In the genomic region with DNA sequence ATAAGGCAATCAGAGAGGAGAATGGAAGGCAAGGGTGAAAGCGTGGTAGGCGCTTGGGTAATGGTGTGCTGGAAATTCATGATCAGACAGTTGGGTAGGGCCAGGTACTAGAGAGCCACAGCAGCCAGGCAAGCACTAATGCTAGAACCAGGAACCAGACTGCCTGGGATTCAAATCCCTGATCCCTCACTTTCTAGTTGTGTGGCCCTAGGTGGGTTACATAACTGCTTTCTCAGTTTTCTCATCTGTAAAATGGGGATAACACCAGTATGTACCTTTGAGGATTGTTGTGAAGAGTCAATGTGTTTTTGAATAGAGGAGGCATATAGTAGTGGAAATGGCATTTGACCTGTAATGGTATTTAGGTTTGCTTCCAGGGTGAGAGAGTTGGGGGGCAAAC, we compare ENCODE assay signal across 1 cellular context.
A peak's percentile ranks its signal among the peaks of the same experiment; 100 is the strongest.
TF ChIP-seq lines count a peak whose summit lies in the region.

No MANE protein-coding gene starts in this region.

TF ChIP-seq in HepG2, 621 proteins besides CTCF, POLR2A, EP300 and RAD21 (continued from another document):
- TF ChIP-seq, protein P1, sequence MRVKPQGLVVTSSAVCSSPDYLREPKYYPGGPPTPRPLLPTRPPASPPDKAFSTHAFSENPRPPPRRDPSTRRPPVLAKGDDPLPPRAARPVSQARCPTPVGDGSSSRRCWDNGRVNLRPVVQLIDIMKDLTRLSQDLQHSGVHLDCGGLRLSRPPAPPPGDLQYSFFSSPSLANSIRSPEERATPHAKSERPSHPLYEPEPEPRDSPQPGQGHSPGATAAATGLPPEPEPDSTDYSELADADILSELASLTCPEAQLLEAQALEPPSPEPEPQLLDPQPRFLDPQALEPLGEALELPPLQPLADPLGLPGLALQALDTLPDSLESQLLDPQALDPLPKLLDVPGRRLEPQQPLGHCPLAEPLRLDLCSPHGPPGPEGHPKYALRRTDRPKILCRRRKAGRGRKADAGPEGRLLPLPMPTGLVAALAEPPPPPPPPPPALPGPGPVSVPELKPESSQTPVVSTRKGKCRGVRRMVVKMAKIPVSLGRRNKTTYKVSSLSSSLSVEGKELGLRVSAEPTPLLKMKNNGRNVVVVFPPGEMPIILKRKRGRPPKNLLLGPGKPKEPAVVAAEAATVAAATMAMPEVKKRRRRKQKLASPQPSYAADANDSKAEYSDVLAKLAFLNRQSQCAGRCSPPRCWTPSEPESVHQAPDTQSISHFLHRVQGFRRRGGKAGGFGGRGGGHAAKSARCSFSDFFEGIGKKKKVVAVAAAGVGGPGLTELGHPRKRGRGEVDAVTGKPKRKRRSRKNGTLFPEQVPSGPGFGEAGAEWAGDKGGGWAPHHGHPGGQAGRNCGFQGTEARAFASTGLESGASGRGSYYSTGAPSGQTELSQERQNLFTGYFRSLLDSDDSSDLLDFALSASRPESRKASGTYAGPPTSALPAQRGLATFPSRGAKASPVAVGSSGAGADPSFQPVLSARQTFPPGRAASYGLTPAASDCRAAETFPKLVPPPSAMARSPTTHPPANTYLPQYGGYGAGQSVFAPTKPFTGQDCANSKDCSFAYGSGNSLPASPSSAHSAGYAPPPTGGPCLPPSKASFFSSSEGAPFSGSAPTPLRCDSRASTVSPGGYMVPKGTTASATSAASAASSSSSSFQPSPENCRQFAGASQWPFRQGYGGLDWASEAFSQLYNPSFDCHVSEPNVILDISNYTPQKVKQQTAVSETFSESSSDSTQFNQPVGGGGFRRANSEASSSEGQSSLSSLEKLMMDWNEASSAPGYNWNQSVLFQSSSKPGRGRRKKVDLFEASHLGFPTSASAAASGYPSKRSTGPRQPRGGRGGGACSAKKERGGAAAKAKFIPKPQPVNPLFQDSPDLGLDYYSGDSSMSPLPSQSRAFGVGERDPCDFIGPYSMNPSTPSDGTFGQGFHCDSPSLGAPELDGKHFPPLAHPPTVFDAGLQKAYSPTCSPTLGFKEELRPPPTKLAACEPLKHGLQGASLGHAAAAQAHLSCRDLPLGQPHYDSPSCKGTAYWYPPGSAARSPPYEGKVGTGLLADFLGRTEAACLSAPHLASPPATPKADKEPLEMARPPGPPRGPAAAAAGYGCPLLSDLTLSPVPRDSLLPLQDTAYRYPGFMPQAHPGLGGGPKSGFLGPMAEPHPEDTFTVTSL (CRISPR knock-in tag; IDR thresholded peaks at IDR 0.05; ENCODE audit: borderline replicate concordance), result no peak
- TF ChIP-seq ZSCAN12 (CRISPR knock-in tag; IDR thresholded peaks at IDR 0.05), result no peak
- peak; percentile 88 for TF ChIP-seq ZNF629 (CRISPR knock-in tag; conservative IDR thresholded peaks at IDR 0.05)
- no peak for TF ChIP-seq KDM6A (CRISPR knock-in tag; IDR thresholded peaks at IDR 0.05; ENCODE audit: low read depth)
- TF ChIP-seq, protein P2, sequence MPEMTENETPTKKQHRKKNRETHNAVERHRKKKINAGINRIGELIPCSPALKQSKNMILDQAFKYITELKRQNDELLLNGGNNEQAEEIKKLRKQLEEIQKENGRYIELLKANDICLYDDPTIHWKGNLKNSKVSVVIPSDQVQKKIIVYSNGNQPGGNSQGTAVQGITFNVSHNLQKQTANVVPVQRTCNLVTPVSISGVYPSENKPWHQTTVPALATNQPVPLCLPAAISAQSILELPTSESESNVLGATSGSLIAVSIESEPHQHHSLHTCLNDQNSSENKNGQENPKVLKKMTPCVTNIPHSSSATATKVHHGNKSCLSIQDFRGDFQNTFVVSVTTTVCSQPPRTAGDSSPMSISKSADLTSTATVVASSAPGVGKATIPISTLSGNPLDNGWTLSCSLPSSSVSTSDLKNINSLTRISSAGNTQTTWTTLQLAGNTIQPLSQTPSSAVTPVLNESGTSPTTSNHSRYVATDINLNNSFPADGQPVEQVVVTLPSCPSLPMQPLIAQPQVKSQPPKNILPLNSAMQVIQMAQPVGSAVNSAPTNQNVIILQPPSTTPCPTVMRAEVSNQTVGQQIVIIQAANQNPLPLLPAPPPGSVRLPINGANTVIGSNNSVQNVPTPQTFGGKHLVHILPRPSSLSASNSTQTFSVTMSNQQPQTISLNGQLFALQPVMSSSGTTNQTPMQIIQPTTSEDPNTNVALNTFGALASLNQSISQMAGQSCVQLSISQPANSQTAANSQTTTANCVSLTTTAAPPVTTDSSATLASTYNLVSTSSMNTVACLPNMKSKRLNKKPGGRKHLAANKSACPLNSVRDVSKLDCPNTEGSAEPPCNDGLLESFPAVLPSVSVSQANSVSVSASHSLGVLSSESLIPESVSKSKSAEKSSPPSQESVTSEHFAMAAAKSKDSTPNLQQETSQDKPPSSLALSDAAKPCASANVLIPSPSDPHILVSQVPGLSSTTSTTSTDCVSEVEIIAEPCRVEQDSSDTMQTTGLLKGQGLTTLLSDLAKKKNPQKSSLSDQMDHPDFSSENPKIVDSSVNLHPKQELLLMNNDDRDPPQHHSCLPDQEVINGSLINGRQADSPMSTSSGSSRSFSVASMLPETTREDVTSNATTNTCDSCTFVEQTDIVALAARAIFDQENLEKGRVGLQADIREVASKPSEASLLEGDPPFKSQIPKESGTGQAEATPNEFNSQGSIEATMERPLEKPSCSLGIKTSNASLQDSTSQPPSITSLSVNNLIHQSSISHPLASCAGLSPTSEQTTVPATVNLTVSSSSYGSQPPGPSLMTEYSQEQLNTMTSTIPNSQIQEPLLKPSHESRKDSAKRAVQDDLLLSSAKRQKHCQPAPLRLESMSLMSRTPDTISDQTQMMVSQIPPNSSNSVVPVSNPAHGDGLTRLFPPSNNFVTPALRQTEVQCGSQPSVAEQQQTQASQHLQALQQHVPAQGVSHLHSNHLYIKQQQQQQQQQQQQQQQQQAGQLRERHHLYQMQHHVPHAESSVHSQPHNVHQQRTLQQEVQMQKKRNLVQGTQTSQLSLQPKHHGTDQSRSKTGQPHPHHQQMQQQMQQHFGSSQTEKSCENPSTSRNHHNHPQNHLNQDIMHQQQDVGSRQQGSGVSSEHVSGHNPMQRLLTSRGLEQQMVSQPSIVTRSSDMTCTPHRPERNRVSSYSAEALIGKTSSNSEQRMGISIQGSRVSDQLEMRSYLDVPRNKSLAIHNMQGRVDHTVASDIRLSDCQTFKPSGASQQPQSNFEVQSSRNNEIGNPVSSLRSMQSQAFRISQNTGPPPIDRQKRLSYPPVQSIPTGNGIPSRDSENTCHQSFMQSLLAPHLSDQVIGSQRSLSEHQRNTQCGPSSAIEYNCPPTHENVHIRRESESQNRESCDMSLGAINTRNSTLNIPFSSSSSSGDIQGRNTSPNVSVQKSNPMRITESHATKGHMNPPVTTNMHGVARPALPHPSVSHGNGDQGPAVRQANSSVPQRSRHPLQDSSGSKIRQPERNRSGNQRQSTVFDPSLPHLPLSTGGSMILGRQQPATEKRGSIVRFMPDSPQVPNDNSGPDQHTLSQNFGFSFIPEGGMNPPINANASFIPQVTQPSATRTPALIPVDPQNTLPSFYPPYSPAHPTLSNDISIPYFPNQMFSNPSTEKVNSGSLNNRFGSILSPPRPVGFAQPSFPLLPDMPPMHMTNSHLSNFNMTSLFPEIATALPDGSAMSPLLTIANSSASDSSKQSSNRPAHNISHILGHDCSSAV (CRISPR knock-in tag; IDR thresholded peaks at IDR 0.05; ENCODE audit: borderline replicate concordance), result no peak
- TF ChIP-seq, protein P3, sequence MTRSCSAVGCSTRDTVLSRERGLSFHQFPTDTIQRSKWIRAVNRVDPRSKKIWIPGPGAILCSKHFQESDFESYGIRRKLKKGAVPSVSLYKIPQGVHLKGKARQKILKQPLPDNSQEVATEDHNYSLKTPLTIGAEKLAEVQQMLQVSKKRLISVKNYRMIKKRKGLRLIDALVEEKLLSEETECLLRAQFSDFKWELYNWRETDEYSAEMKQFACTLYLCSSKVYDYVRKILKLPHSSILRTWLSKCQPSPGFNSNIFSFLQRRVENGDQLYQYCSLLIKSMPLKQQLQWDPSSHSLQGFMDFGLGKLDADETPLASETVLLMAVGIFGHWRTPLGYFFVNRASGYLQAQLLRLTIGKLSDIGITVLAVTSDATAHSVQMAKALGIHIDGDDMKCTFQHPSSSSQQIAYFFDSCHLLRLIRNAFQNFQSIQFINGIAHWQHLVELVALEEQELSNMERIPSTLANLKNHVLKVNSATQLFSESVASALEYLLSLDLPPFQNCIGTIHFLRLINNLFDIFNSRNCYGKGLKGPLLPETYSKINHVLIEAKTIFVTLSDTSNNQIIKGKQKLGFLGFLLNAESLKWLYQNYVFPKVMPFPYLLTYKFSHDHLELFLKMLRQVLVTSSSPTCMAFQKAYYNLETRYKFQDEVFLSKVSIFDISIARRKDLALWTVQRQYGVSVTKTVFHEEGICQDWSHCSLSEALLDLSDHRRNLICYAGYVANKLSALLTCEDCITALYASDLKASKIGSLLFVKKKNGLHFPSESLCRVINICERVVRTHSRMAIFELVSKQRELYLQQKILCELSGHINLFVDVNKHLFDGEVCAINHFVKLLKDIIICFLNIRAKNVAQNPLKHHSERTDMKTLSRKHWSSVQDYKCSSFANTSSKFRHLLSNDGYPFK (CRISPR knock-in tag; IDR thresholded peaks at IDR 0.05; ENCODE audit: borderline replicate concordance), result no peak
- no peak for TF ChIP-seq REL (CRISPR knock-in tag; conservative IDR thresholded peaks at IDR 0.05)
